Comparison of ENCODE assay signal across 7 cellular contexts in genomic region chr2:21028021-21028947, GRCh38.
"Had no signal": no experiment of that assay in that cellular context is flagged by ENCODE, and none has a peak within 500 bp of the region (broad histone marks: within the 10 kb centered on the region; RNA-seq: fewer than 3 reads in every experiment).

No MANE protein-coding gene starts in this region.

- FAIRE-seq: H1, H54, K562 had no signal

- H3K4me3 ChIP-seq: GM23338, K562 had no signal

- DNase-seq: HCEC 1CT, IMR-90, KG1 had no signal
